ENCODE assay signal across 11 cellular contexts in the genomic region with DNA sequence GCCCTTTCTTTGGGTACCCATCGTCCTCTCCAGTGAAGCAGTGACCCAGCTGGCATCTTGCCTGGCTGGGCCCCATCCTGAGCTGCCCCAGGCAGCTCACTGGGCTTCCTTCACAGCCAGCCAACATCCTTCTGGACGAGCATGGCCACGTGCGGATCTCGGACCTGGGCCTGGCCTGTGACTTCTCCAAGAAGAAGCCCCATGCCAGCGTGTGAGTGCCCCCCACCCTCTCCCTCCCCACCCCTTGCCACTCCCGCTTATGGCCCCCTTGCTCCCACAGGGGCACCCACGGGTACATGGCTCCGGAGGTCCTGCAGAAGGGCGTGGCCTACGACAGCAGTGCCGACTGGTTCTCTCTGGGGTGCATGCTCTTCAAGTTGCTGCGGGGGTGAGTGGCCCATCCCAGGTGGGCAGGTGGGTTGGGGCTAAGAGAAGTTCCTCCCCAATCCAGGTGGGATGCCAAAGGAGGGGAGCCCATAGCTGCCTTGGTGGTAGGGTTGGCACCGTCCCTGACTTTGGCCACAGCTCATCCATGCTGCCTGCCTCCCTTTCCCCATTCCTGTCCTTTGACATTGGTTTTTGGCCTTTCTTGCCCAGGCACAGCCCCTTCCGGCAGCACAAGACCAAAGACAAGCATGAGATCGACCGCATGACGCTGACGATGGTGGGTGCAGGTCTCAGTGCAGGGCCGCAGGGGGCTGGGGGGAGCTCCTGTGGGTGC. TPM values are rescaled to one million over a fixed set of nuclear protein-coding genes. Genes with fewer than 3 reads are reported as not detected.
DNase-seq lines count a peak whose midpoint lies in the region; ATAC-seq and TF ChIP-seq lines count a peak whose summit lies in the region.
"Had no signal": no experiment of that assay in that cellular context is flagged by ENCODE, and none has a peak within 500 bp of the region (broad histone marks: within the 10 kb centered on the region; RNA-seq: fewer than 3 reads in every experiment).

No MANE protein-coding gene starts in this region.

- DNase-seq in activated naive CD4-positive, alpha-beta T cell treated with anti-CD3 and anti-CD28 coated beads, Interleukin-2, amount 10 ng/mL, durations not matched to agents 7 days and 5 days, result peak; percentile 12
- no peak for DNase-seq in activated naive CD4-positive, alpha-beta T cell treated with anti-CD3 and anti-CD28 coated beads, Interleukin-2, amount 50 U/mL, for 72 hours (ENCODE audit: low spot score in 2 of 2)
- peak in 2 of 3 donors; percentile 50 to 51 for DNase-seq in right cardiac atrium
- no peak for DNase-seq in stimulated activated naive B cell treated with anti-CD40 and anti-IgM and Interleukin-4, amounts not matched to agents 10 μg/mL and 1 μg/mL and 100 μg/mL, for 72 hours
- DNase-seq in NCI-H2196 (lab: John Stamatoyannopoulos, UW; ENCODE audit: unreplicated experiment), result no peak
- no peak for DNase-seq in NCI-H82 treated with DMSO at 0.1 percent for 48 hours (lab: John Stamatoyannopoulos, UW; ENCODE audit: unreplicated experiment)
- DNase-seq: activated CD4-positive, alpha-beta T cell treated with anti-CD3 and anti-CD28 coated beads, Interleukin-2, amount 50 U/mL, for 48 hours; naive B cell; NCI-H2029 had no signal

- H3K9me3 Mint-ChIP-seq in activated naive CD4-positive, alpha-beta T cell treated with anti-CD3 and anti-CD28 coated beads, Interleukin-2, amount 10 ng/mL, durations not matched to agents 7 days and 5 days, result no peaks in the 10 kb centered on the region
- H3K9me3 Mint-ChIP-seq in activated naive CD4-positive, alpha-beta T cell treated with anti-CD3 and anti-CD28 coated beads, Interleukin-2, amount 50 U/mL, for 72 hours, result no peaks in the 10 kb centered on the region
- H3K9me3 Mint-ChIP-seq in stimulated activated naive B cell treated with anti-CD40 and anti-IgM and Interleukin-4, amounts not matched to agents 10 μg/mL and 1 μg/mL and 100 μg/mL, for 72 hours, result no peaks in the 10 kb centered on the region
- H3K9me3 Mint-ChIP-seq: naive B cell had no signal

- H3K36me3 Mint-ChIP-seq in activated naive CD4-positive, alpha-beta T cell treated with anti-CD3 and anti-CD28 coated beads, Interleukin-2, amount 10 ng/mL, durations not matched to agents 7 days and 5 days, result peaks cover 62% of the 10 kb centered on the region
- H3K36me3 Mint-ChIP-seq in activated naive CD4-positive, alpha-beta T cell treated with anti-CD3 and anti-CD28 coated beads, Interleukin-2, amount 50 U/mL, for 72 hours, result peaks cover 29 to 41% of the 10 kb centered on the region in 2 donors
- peaks cover 64 to 73% of the 10 kb centered on the region in 2 donors for H3K36me3 Mint-ChIP-seq in stimulated activated naive B cell treated with anti-CD40 and anti-IgM and Interleukin-4, amounts not matched to agents 10 μg/mL and 1 μg/mL and 100 μg/mL, for 72 hours

- 84% methylated on average over 20 of the region's 20 CpGs for WGBS in right cardiac atrium

- CTCF ChIA-PET in activated naive CD4-positive, alpha-beta T cell treated with anti-CD3 and anti-CD28 coated beads, Interleukin-2, amount 10 ng/mL, durations not matched to agents 7 days and 5 days (lab: Charles Lee), result no interaction called here

- no peak for ATAC-seq in activated naive CD4-positive, alpha-beta T cell treated with anti-CD3 and anti-CD28 coated beads, Interleukin-2, amount 50 U/mL, for 72 hours
- ATAC-seq in right cardiac atrium (no peak), HG02588 (IDR thresholded peaks at IDR 0.05; ENCODE audit: unreplicated experiment) (no peak)
- no peak for ATAC-seq in stimulated activated naive B cell treated with anti-CD40 and anti-IgM and Interleukin-4, amounts not matched to agents 10 μg/mL and 1 μg/mL and 100 μg/mL, for 72 hours (replicated peaks)

- H3K27ac ChIP-seq in VCaP (peak overlapping the region; percentile 14; the same call in 1 of the 2 replicates), right cardiac atrium (ENCODE audit: low read length) (no peak overlapping the region)

- no peaks in the 10 kb centered on the region for H3K9me3 ChIP-seq in right cardiac atrium (ENCODE audit: control insufficient read depth, low read length)

- no peaks in the 10 kb centered on the region for H3K4me1 ChIP-seq in right cardiac atrium (ENCODE audit: control insufficient read depth, insufficient read depth, low read length)

- peaks cover under 1% of the 10 kb centered on the region for H3K27me3 Mint-ChIP-seq in activated naive CD4-positive, alpha-beta T cell treated with anti-CD3 and anti-CD28 coated beads, Interleukin-2, amount 10 ng/mL, durations not matched to agents 7 days and 5 days
- no peaks in the 10 kb centered on the region for H3K27me3 Mint-ChIP-seq in stimulated activated naive B cell treated with anti-CD40 and anti-IgM and Interleukin-4, amounts not matched to agents 10 μg/mL and 1 μg/mL and 100 μg/mL, for 72 hours
- H3K27me3 Mint-ChIP-seq: naive B cell had no signal

- no peak overlapping the region for H3K4me3 Mint-ChIP-seq in activated naive CD4-positive, alpha-beta T cell treated with anti-CD3 and anti-CD28 coated beads, Interleukin-2, amount 10 ng/mL, durations not matched to agents 7 days and 5 days
- peak overlapping the region in 1 of 2 donors; percentile 39 for H3K4me3 Mint-ChIP-seq in stimulated activated naive B cell treated with anti-CD40 and anti-IgM and Interleukin-4, amounts not matched to agents 10 μg/mL and 1 μg/mL and 100 μg/mL, for 72 hours

- no peaks in the 10 kb centered on the region for H3K27me3 ChIP-seq in right cardiac atrium (ENCODE audit: control insufficient read depth, insufficient read depth)

- no peak for TF ChIP-seq CTCF in VCaP (conservative IDR thresholded peaks at IDR 0.05)

- H3K27ac Mint-ChIP-seq in activated naive CD4-positive, alpha-beta T cell treated with anti-CD3 and anti-CD28 coated beads, Interleukin-2, amount 10 ng/mL, durations not matched to agents 7 days and 5 days, result peak overlapping the region; percentile 72
- peak overlapping the region in 1 of 2 donors; percentile 63 for H3K27ac Mint-ChIP-seq in activated naive CD4-positive, alpha-beta T cell treated with anti-CD3 and anti-CD28 coated beads, Interleukin-2, amount 50 U/mL, for 72 hours
- H3K27ac Mint-ChIP-seq in stimulated activated naive B cell treated with anti-CD40 and anti-IgM and Interleukin-4, amounts not matched to agents 10 μg/mL and 1 μg/mL and 100 μg/mL, for 72 hours, result peak overlapping the region; percentile 81

- intact Hi-C loops in right cardiac atrium (cut with DNase I), result no loop called here

- H3K4me3 ChIP-seq in right cardiac atrium (ENCODE audit: low read length), result no peak overlapping the region

- peaks cover 71% of the 10 kb centered on the region for H3K4me1 Mint-ChIP-seq in activated naive CD4-positive, alpha-beta T cell treated with anti-CD3 and anti-CD28 coated beads, Interleukin-2, amount 10 ng/mL, durations not matched to agents 7 days and 5 days
- peaks cover 43 to 70% of the 10 kb centered on the region in 2 donors for H3K4me1 Mint-ChIP-seq in stimulated activated naive B cell treated with anti-CD40 and anti-IgM and Interleukin-4, amounts not matched to agents 10 μg/mL and 1 μg/mL and 100 μg/mL, for 72 hours

RNA-seq across cellular contexts. Expression of gene ANKRD13D, which starts 6.8 kb away (rescaled TPM):
- 100 to 1,000 TPM in 1 of 2 donors, 10 to 100 TPM in 1; 76.0 to 213 TPM for total RNA-seq in activated naive CD4-positive, alpha-beta T cell treated with anti-CD3 and anti-CD28 coated beads, Interleukin-2, amount 50 U/mL, for 72 hours
- 10 to 100 TPM; 20.0 to 25.3 (median 22.8) TPM for total RNA-seq in right cardiac atrium
- 18.0 TPM for polyA plus RNA-seq in right cardiac atrium

RNA-seq across cellular contexts. Expression of gene GRK2, which starts 16.0 kb away (rescaled TPM):
- 100 to 1,000 TPM; 289 to 376 TPM for total RNA-seq in activated naive CD4-positive, alpha-beta T cell treated with anti-CD3 and anti-CD28 coated beads, Interleukin-2, amount 50 U/mL, for 72 hours
- 10 to 100 TPM; 50.4 to 56.5 (median 52.5) TPM for total RNA-seq in right cardiac atrium
- polyA plus RNA-seq in right cardiac atrium, result 56.6 TPM

RNA-seq across cellular contexts. Expression of gene SSH3, which starts 21.0 kb away (rescaled TPM):
- total RNA-seq in activated naive CD4-positive, alpha-beta T cell treated with anti-CD3 and anti-CD28 coated beads, Interleukin-2, amount 50 U/mL, for 72 hours, result 10 to 100 TPM; 11.6 to 16.5 TPM
- total RNA-seq in right cardiac atrium, result 10 to 100 TPM; 23.9 to 25.9 (median 25.1) TPM
- 14.9 TPM for polyA plus RNA-seq in right cardiac atrium

Comparison
In these comparisons a context has a peak if more than half of its experiments do, and no peak if none do; other contexts are left out.
1. DNase-seq: peak in activated naive CD4-positive, alpha-beta T cell treated with anti-CD3 and anti-CD28 coated beads, Interleukin-2, amount 10 ng/mL, durations not matched to agents 7 days and 5 days (single experiment) and right cardiac atrium (2 of 3); none in activated naive CD4-positive, alpha-beta T cell treated with anti-CD3 and anti-CD28 coated beads, Interleukin-2, amount 50 U/mL, for 72 hours (0 of 2), stimulated activated naive B cell treated with anti-CD40 and anti-IgM and Interleukin-4, amounts not matched to agents 10 μg/mL and 1 μg/mL and 100 μg/mL, for 72 hours (single experiment), NCI-H2196 (single experiment) and NCI-H82 treated with DMSO at 0.1 percent for 48 hours (single experiment).
2. RNA of gene GRK2, which starts 16.0 kb away (total RNA-seq): 289 to 376 TPM in activated naive CD4-positive, alpha-beta T cell treated with anti-CD3 and anti-CD28 coated beads, Interleukin-2, amount 50 U/mL, for 72 hours; 50.4 to 56.5 TPM in right cardiac atrium; every median in the first group is over 4 times any median in the second.